33 cellular contexts compared by ENCODE assay signal in the genomic region with DNA sequence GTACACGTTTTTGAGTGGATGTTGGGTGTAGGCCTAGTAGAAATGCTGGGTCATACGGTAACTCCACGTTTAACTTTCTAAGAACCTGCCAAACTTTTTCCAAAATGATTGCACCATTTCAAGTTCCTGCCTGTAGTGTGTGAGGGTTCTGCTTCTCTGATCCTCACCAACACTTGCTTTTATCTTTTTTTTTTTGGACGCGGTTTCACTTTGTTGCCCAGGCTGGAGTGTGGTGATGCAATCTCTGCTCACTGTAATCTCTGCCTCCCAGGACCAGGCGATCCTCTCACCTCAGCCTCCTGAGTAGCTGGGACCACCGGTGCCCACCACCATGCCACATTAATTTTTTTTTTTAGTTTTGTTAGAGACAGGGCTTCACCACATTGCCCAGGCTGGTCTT. TPM values are rescaled to one million over a fixed set of nuclear protein-coding genes. Genes with fewer than 3 reads are reported as not detected.
A peak's percentile ranks its signal among the peaks of the same experiment; 100 is the strongest.
DNase-seq lines count a peak whose midpoint lies in the region; ATAC-seq and TF ChIP-seq lines count a peak whose summit lies in the region.
"Had no signal": no experiment of that assay in that cellular context is flagged by ENCODE, and none has a peak within 500 bp of the region (broad histone marks: within the 10 kb centered on the region; RNA-seq: fewer than 3 reads in every experiment).

No MANE protein-coding gene starts in this region.

- H3K79me2 ChIP-seq in OCI-LY1 (ENCODE audit: insufficient read depth, low read length) (no peaks in the 10 kb centered on the region), mammary epithelial cell (ENCODE audit: insufficient read depth, low read length) (no peaks in the 10 kb centered on the region)

- no TSS peak for BruUV-seq in mammary epithelial cell (replicated peaks; lab: Mats Ljungman, UMichigan)

- H3K4me3 Mint-ChIP-seq in activated naive CD4-positive, alpha-beta T cell treated with anti-CD3 and anti-CD28 coated beads, Interleukin-2, amount 50 U/mL, for 24 hours = no peak overlapping the region
- no peak overlapping the region for H3K4me3 Mint-ChIP-seq in activated naive CD4-positive, alpha-beta T cell treated with anti-CD3 and anti-CD28 coated beads, Interleukin-2, amount 10 ng/mL, durations not matched to agents 7 days and 5 days
- H3K4me3 Mint-ChIP-seq: activated CD8-positive, alpha-beta memory T cell treated with anti-CD3 and anti-CD28 coated beads, Interleukin-2, amount 10 ng/mL, durations not matched to agents 7 days and 5 days; brain; CD4-positive, alpha-beta T cell; natural killer cell treated with Interleukin-12 subunit alpha and Interleukin-12 subunit beta and Interleukin-15 and Interleukin-18, amount 100 ng/mL, for 72 hours had no signal

- peak overlapping the region; percentile 41 for H3K27ac Mint-ChIP-seq in activated naive CD4-positive, alpha-beta T cell treated with anti-CD3 and anti-CD28 coated beads, Interleukin-2, amount 50 U/mL, for 24 hours
- H3K27ac Mint-ChIP-seq in activated naive CD4-positive, alpha-beta T cell treated with anti-CD3 and anti-CD28 coated beads, Interleukin-2, amount 10 ng/mL, durations not matched to agents 7 days and 5 days = no peak overlapping the region
- H3K27ac Mint-ChIP-seq: activated CD8-positive, alpha-beta memory T cell treated with anti-CD3 and anti-CD28 coated beads, Interleukin-2, amount 10 ng/mL, durations not matched to agents 7 days and 5 days; brain; CD4-positive, alpha-beta T cell; natural killer cell treated with Interleukin-12 subunit alpha and Interleukin-12 subunit beta and Interleukin-15 and Interleukin-18, amount 100 ng/mL, for 72 hours had no signal

- H3K4me3 ChIP-seq in OCI-LY1 (ENCODE audit: low read depth, low read length, poor library complexity, severe bottlenecking) (no peak overlapping the region), fibroblast of the aortic adventitia (ENCODE audit: low read depth, low read length) (no peak overlapping the region), upper lobe of right lung (no peak overlapping the region), mammary epithelial cell (replicated peaks in 1 of 3; ENCODE audit: insufficient read depth in 1 of 3, low read depth in 2 of 3, low read length in 3 of 3) (no peak overlapping the region)
- H3K4me3 ChIP-seq: dorsolateral prefrontal cortex, esophagus squamous epithelium, gastrocnemius medialis had no signal

- H2AFZ ChIP-seq in OCI-LY1 (ENCODE audit: low read length) (no peak overlapping the region), mammary epithelial cell (ENCODE audit: low read depth, low read length) (no peak overlapping the region)

- CTCF ChIA-PET in activated naive CD4-positive, alpha-beta T cell treated with anti-CD3 and anti-CD28 coated beads, Interleukin-2, amount 10 ng/mL, durations not matched to agents 7 days and 5 days (lab: Charles Lee) = no interaction called here
- CTCF ChIA-PET in mammary epithelial cell (lab: Charles Lee; ENCODE audit: low non-redundant PET) = no interaction called here

- H3K27ac ChIP-seq in OCI-LY1 (ENCODE audit: low read depth, low read length, poor library complexity, severe bottlenecking) (peak overlapping the region; percentile 71), upper lobe of right lung (no peak overlapping the region), mammary epithelial cell (ENCODE audit: insufficient read depth, low read depth, low read length) (no peak overlapping the region)
- H3K27ac ChIP-seq: dorsolateral prefrontal cortex, esophagus squamous epithelium, gastrocnemius medialis had no signal

- no peaks in the 10 kb centered on the region for H3K27me3 ChIP-seq in OCI-LY1 (ENCODE audit: insufficient read depth, low read length)
- H3K27me3 ChIP-seq in upper lobe of right lung = no peaks in the 10 kb centered on the region
- H3K27me3 ChIP-seq in mammary epithelial cell (ENCODE audit: insufficient read depth, low read length) = no peaks in the 10 kb centered on the region
- H3K27me3 ChIP-seq: dorsolateral prefrontal cortex, esophagus squamous epithelium, gastrocnemius medialis had no signal

- peaks cover 62% of the 10 kb centered on the region for H3K36me3 ChIP-seq in OCI-LY1 (ENCODE audit: insufficient read depth, low read length)
- H3K36me3 ChIP-seq in upper lobe of right lung = peaks cover 6% of the 10 kb centered on the region
- peaks cover 9% of the 10 kb centered on the region for H3K36me3 ChIP-seq in mammary epithelial cell (ENCODE audit: insufficient read depth, low read length)

- H3K4me1 ChIP-seq in OCI-LY1 (ENCODE audit: insufficient read depth, low read length, severe bottlenecking) = peaks cover 24% of the 10 kb centered on the region
- H3K4me1 ChIP-seq in upper lobe of right lung = no peaks in the 10 kb centered on the region
- no peaks in the 10 kb centered on the region for H3K4me1 ChIP-seq in mammary epithelial cell (ENCODE audit: insufficient read depth, low read length)
- H3K4me1 ChIP-seq: gastrocnemius medialis had no signal

- H4K20me1 ChIP-seq in OCI-LY1 (ENCODE audit: insufficient read depth, low read length) = no peaks in the 10 kb centered on the region
- no peaks in the 10 kb centered on the region for H4K20me1 ChIP-seq in mammary epithelial cell (ENCODE audit: insufficient read depth, low read length)

- no peaks in the 10 kb centered on the region for H3F3A ChIP-seq in OCI-LY1 (ENCODE audit: insufficient read depth, low read length)

- dilution Hi-C loops in mammary epithelial cell (cut with HindIII; ENCODE audit: low sequenced_read_pairs) = no loop called here

- 80% methylated on average over 5 of the region's 7 CpGs for WGBS in mammary epithelial cell (ENCODE audit: low coverage, missing lambda C conversion rate)

- TF ChIP-seq CTCF in OCI-LY1 (IDR thresholded peaks at IDR 0.05; ENCODE audit: low read length) (no peak), fibroblast of the aortic adventitia (IDR thresholded peaks at IDR 0.05; ENCODE audit: insufficient read depth, low read length) (no peak), upper lobe of right lung (IDR thresholded peaks at IDR 0.05) (no peak), mammary epithelial cell (conservative IDR thresholded peaks at IDR 0.05 in 1 of 2, IDR thresholded peaks at IDR 0.05 in 1 of 2; ENCODE audit: extremely low read depth in 1 of 2, insufficient read depth in 1 of 2, low read depth in 1 of 2, low read length in 2 of 2) (no peak)

- no peaks in the 10 kb centered on the region for H3K27me3 Mint-ChIP-seq in activated naive CD4-positive, alpha-beta T cell treated with anti-CD3 and anti-CD28 coated beads, Interleukin-2, amount 50 U/mL, for 24 hours
- H3K27me3 Mint-ChIP-seq in activated naive CD4-positive, alpha-beta T cell treated with anti-CD3 and anti-CD28 coated beads, Interleukin-2, amount 10 ng/mL, durations not matched to agents 7 days and 5 days = no peaks in the 10 kb centered on the region
- H3K27me3 Mint-ChIP-seq: activated CD8-positive, alpha-beta memory T cell treated with anti-CD3 and anti-CD28 coated beads, Interleukin-2, amount 10 ng/mL, durations not matched to agents 7 days and 5 days; brain; CD4-positive, alpha-beta T cell; natural killer cell treated with Interleukin-12 subunit alpha and Interleukin-12 subunit beta and Interleukin-15 and Interleukin-18, amount 100 ng/mL, for 72 hours had no signal

- intact Hi-C loops in upper lobe of right lung (cut with DNase I) (no loop called here), mammary epithelial cell (cut with micrococcal nuclease) (no loop called here)

- H3K9me3 ChIP-seq in OCI-LY1 (ENCODE audit: low read length) = peaks cover 7% of the 10 kb centered on the region
- H3K9me3 ChIP-seq in upper lobe of right lung = no peaks in the 10 kb centered on the region
- H3K9me3 ChIP-seq in mammary epithelial cell (replicated peaks; ENCODE audit: insufficient read depth, low read length) = no peaks in the 10 kb centered on the region
- H3K9me3 ChIP-seq: gastrocnemius medialis had no signal

- in situ Hi-C loops in mammary epithelial cell (cut with MboI; ENCODE audit: low sequenced_read_pairs in 2 of 2) = no loop called here

- DNase-seq in activated naive CD4-positive, alpha-beta T cell treated with anti-CD3 and anti-CD28 coated beads, Interleukin-2, amount 10 ng/mL, durations not matched to agents 7 days and 5 days = no peak
- DNase-seq in fibroblast of the aortic adventitia (ENCODE audit: low read depth) (peak; percentile 32), upper lobe of right lung (no peak), D341Med (ENCODE audit: low spot score) (no peak), mammary epithelial cell (no peak), KG1 (lab: John Stamatoyannopoulos, UW) (no peak)
- DNase-seq: 8988T; activated CD4-positive, alpha-beta T cell treated with anti-CD3 and anti-CD28 coated beads, Interleukin-2, amount 50 U/mL, for 4 hours; activated CD8-positive, alpha-beta memory T cell treated with anti-CD3 and anti-CD28 coated beads, Interleukin-2, amount 10 ng/mL, durations not matched to agents 7 days and 5 days; activated naive CD4-positive, alpha-beta T cell; activated T-cell treated with anti-CD3 and anti-CD28 coated beads, Interleukin-2, amount 50 U/mL, for 48 hours; amniotic stem cell; CD4-positive, alpha-beta T cell; esophagus squamous epithelium; gastrocnemius medialis; Kasumi-1; NCI-H1048; NCI-H82; stimulated activated naive CD8-positive, alpha-beta T cell treated with anti-CD3 and anti-CD28 coated beads, Interleukin-15, Interleukin-2, amounts not matched to agents 100 U/mL and 50 U/mL, for 24 hours; T-helper 1 cell had no signal

- ATAC-seq in upper lobe of right lung = peak; percentile 63
- ATAC-seq: activated CD8-positive, alpha-beta memory T cell treated with anti-CD3 and anti-CD28 coated beads, Interleukin-2, amount 10 ng/mL, durations not matched to agents 7 days and 5 days; gastrocnemius medialis; natural killer cell treated with Interleukin-12 subunit alpha and Interleukin-12 subunit beta and Interleukin-15 and Interleukin-18, amount 100 ng/mL, for 72 hours; stimulated activated naive CD8-positive, alpha-beta T cell treated with anti-CD3 and anti-CD28 coated beads, Interleukin-15, Interleukin-2, amounts not matched to agents 100 U/mL and 50 U/mL, for 24 hours had no signal

- H3K36me3 Mint-ChIP-seq in activated naive CD4-positive, alpha-beta T cell treated with anti-CD3 and anti-CD28 coated beads, Interleukin-2, amount 50 U/mL, for 24 hours = peaks cover 23% of the 10 kb centered on the region
- H3K36me3 Mint-ChIP-seq in activated naive CD4-positive, alpha-beta T cell treated with anti-CD3 and anti-CD28 coated beads, Interleukin-2, amount 10 ng/mL, durations not matched to agents 7 days and 5 days = peaks cover 64% of the 10 kb centered on the region

- no peaks in the 10 kb centered on the region for H3K9me2 ChIP-seq in OCI-LY1 (ENCODE audit: low read depth, low read length)

- peaks cover 3% of the 10 kb centered on the region for H3K4me1 Mint-ChIP-seq in activated naive CD4-positive, alpha-beta T cell treated with anti-CD3 and anti-CD28 coated beads, Interleukin-2, amount 50 U/mL, for 24 hours
- H3K4me1 Mint-ChIP-seq in activated naive CD4-positive, alpha-beta T cell treated with anti-CD3 and anti-CD28 coated beads, Interleukin-2, amount 10 ng/mL, durations not matched to agents 7 days and 5 days = peaks cover 23% of the 10 kb centered on the region
- H3K4me1 Mint-ChIP-seq: brain had no signal

- no peak overlapping the region for H3K9ac ChIP-seq in OCI-LY1 (ENCODE audit: low read length)
- H3K9ac ChIP-seq in mammary epithelial cell (ENCODE audit: insufficient read depth, low read length) = no peak overlapping the region

- H3K4me2 ChIP-seq in OCI-LY1 (ENCODE audit: low read length) (no peak overlapping the region), mammary epithelial cell (ENCODE audit: insufficient read depth, low read depth, low read length) (no peak overlapping the region)

- peaks cover 5% of the 10 kb centered on the region for H3K9me3 Mint-ChIP-seq in activated naive CD4-positive, alpha-beta T cell treated with anti-CD3 and anti-CD28 coated beads, Interleukin-2, amount 50 U/mL, for 24 hours
- peaks cover 6% of the 10 kb centered on the region for H3K9me3 Mint-ChIP-seq in activated naive CD4-positive, alpha-beta T cell treated with anti-CD3 and anti-CD28 coated beads, Interleukin-2, amount 10 ng/mL, durations not matched to agents 7 days and 5 days

RNA-seq across cellular contexts. Expression of gene ZNF750, which starts 23.5 kb away (rescaled TPM):
- total RNA-seq in fibroblast of the aortic adventitia (ENCODE audit: low replicate concordance) (0.16 TPM in 1 of 2 replicates, not detected in the other), upper lobe of right lung (5.6 TPM), mammary epithelial cell (1 to 10 TPM in 1 of 2 donors, under 1 TPM in 1; 0.33 to 1.1 TPM)
- 0.23 TPM for polyA plus RNA-seq in mammary epithelial cell
- polyA minus RNA-seq in mammary epithelial cell = 3.4 TPM
- total RNA-seq: activated CD8-positive, alpha-beta memory T cell treated with anti-CD3 and anti-CD28 coated beads, Interleukin-2, amount 10 ng/mL, durations not matched to agents 7 days and 5 days; CD4-positive, alpha-beta T cell; Daoy; H4; mucosa of gallbladder; natural killer cell treated with Interleukin-12 subunit alpha and Interleukin-12 subunit beta and Interleukin-15 and Interleukin-18, amount 100 ng/mL, for 72 hours; NCI-H460; osteocyte; renal cortical epithelial cell; skeletal muscle tissue; temporal lobe had no signal
